Comparison of ENCODE assay signal across 23 cellular contexts in genomic region chr1:234406871-234407270, GRCh38.
"Had no signal": no experiment of that assay in that cellular context is flagged by ENCODE, and none has a peak within 500 bp of the region (broad histone marks: within the 10 kb centered on the region; RNA-seq: fewer than 3 reads in every experiment).

No MANE protein-coding gene starts in this region.

- H3K4me1 ChIP-seq: adrenal gland, testis had no signal

- H3K27me3 ChIP-seq: adrenal gland, gastrocnemius medialis, heart left ventricle, testis had no signal

- H3K36me3 Mint-ChIP-seq: type B pancreatic cell had no signal

- H3K9me3 ChIP-seq: adrenal gland, gastrocnemius medialis, heart left ventricle, testis had no signal

- FAIRE-seq: kidney, TTC549 had no signal

- DNase-seq: activated CD4-positive, alpha-beta T cell treated with anti-CD3 and anti-CD28 coated beads for 48 hours; activated gamma-delta T cell; activated T-cell treated with anti-CD3 and anti-CD28 coated beads, Interleukin-2, amount 50 U/mL, for 48 hours; adrenal gland; effector CD8-positive, alpha-beta T cell; gastrocnemius medialis; heart left ventricle; kidney; nucleus accumbens; stimulated activated CD4-positive, alpha-beta T cell treated with anti-CD3 and anti-CD28 coated beads, Interleukin-4, amount 100 ng/mL, for 1 hour; SW 1271; testis had no signal

- H3K27ac ChIP-seq: adrenal gland, heart left ventricle, testis had no signal

- H3K4me2 ChIP-seq: smooth muscle cell had no signal

- H3K4me3 ChIP-seq: adrenal gland, gastrocnemius medialis, heart left ventricle, lung, smooth muscle cell, testis had no signal

- ATAC-seq: esophagus mucosa, gastrocnemius medialis, heart left ventricle, left lobe of liver, sciatic nerve had no signal

- H3K36me3 ChIP-seq: gastrocnemius medialis had no signal

- H3K4me1 Mint-ChIP-seq: nephron had no signal

- H3K27ac Mint-ChIP-seq: dendritic cell treated with granulocyte-macrophage colony-stimulating factor and Interleukin-4, amounts not matched to agents 40 ng/mL and 50 ng/mL, for 4 days; mesothelial cell of epicardium; nephron; type B pancreatic cell had no signal

- H3K27me3 Mint-ChIP-seq: dendritic cell treated with granulocyte-macrophage colony-stimulating factor and Interleukin-4, amounts not matched to agents 40 ng/mL and 50 ng/mL, for 4 days; type B pancreatic cell had no signal

- H3K4me3 Mint-ChIP-seq: dendritic cell treated with granulocyte-macrophage colony-stimulating factor and Interleukin-4, amounts not matched to agents 40 ng/mL and 50 ng/mL, for 4 days; mesothelial cell of epicardium; nephron; T-helper 2 cell treated with Interferon-gamma antibody and Interleukin-4, amounts not matched to agents 5 μg/mL and 100 μg/mL, for 36 hours; type B pancreatic cell had no signal

- H3K9me3 Mint-ChIP-seq: dendritic cell treated with granulocyte-macrophage colony-stimulating factor and Interleukin-4, amounts not matched to agents 40 ng/mL and 50 ng/mL, for 4 days; mesothelial cell of epicardium; nephron; T-helper 2 cell treated with Interferon-gamma antibody and Interleukin-4, amounts not matched to agents 5 μg/mL and 100 μg/mL, for 36 hours; type B pancreatic cell had no signal
